Comparison of ENCODE assay signal across 9 cellular contexts in genomic region chr11:126357055-126357962, GRCh38. TPM values are rescaled to one million over a fixed set of nuclear protein-coding genes. Genes with fewer than 3 reads are reported as not detected.
A peak's percentile ranks its signal among the peaks of the same experiment; 100 is the strongest.
DNase-seq lines count a peak whose midpoint lies in the region; ATAC-seq and TF ChIP-seq lines count a peak whose summit lies in the region.
"Had no signal": no experiment of that assay in that cellular context is flagged by ENCODE, and none has a peak within 500 bp of the region (broad histone marks: within the 10 kb centered on the region; RNA-seq: fewer than 3 reads in every experiment).

No MANE protein-coding gene starts in this region.

- peak overlapping the region in 7 of 10 experiments; percentile 77 to 88 (median 83); a peak in 13 of 20 replicates for H3K4me3 ChIP-seq in BLaER1 treated with 17β-estradiol and CSF1 and Interleukin-3, amounts not matched to agents 10 nM and 100 nM
- H3K4me3 ChIP-seq in PC-3 (ENCODE audit: low read length) (peak overlapping the region; percentile 83), esophagus (ENCODE audit: low read depth in 1 of 2, low read length in 2 of 2) (no peak overlapping the region), ovary (peak overlapping the region; percentile 70)

- TF ChIP-seq EP300 in ovary (IDR thresholded peaks at IDR 0.05): no peak

- no peaks in the 10 kb centered on the region for H3K9me2 ChIP-seq in PC-3 (replicated peaks; ENCODE audit: low read length)

- WGBS in esophagus, 2 donors: 74 to 83% methylated on average over 17 of the region's 17 CpGs
- 7 to 14% (median 10%) methylated on average over 17 of the region's 17 CpGs for WGBS in ovary, 3 donors

- peak overlapping the region; percentile 75 to 97 (median 92); a peak in 18 of 22 replicates for H3K9ac ChIP-seq in BLaER1 treated with 17β-estradiol and CSF1 and Interleukin-3, amounts not matched to agents 10 nM and 100 nM
- H3K9ac ChIP-seq in PC-3 (ENCODE audit: low read length): peak overlapping the region; percentile 93

- TF ChIP-seq CTCF in PC-3 (conservative IDR thresholded peaks at IDR 0.05; ENCODE audit: low read depth, low read length) (no peak), ovary (IDR thresholded peaks at IDR 0.05) (no peak)

- H3K79me2 ChIP-seq in PC-3 (ENCODE audit: low read length): peaks cover 82% of the 10 kb centered on the region

- H3K4me1 ChIP-seq in BLaER1 treated with 17β-estradiol and CSF1 and Interleukin-3, amounts not matched to agents 10 nM and 100 nM: peaks cover 42 to 75% (median 58%) of the 10 kb centered on the region in 10 experiments
- peaks cover 62% of the 10 kb centered on the region for H3K4me1 ChIP-seq in PC-3 (ENCODE audit: insufficient read depth, low read length)
- H3K4me1 ChIP-seq in esophagus (ENCODE audit: control insufficient read depth in 2 of 2, insufficient read depth in 2 of 2, low read length in 1 of 2): peaks cover 10 to 11% of the 10 kb centered on the region in 2 donors
- H3K4me1 ChIP-seq in ovary (ENCODE audit: insufficient read depth): peaks cover 39% of the 10 kb centered on the region

- intact Hi-C loops in PC-3 (cut with micrococcal nuclease) (no loop called here), ovary (cut with DNase I) (loop anchor here (5.0 to 10.0 kb wide), 5 partner anchors 35 to 60 kb away; partner anchors contain the start of gene DCPS (in 1 of the 4))

- ATAC-seq in PC-3: no peak
- ATAC-seq in GM21367 (IDR thresholded peaks at IDR 0.05; ENCODE audit: unreplicated experiment): no peak
- no peak for ATAC-seq in HG03521 (IDR thresholded peaks at IDR 0.05; ENCODE audit: unreplicated experiment)

- peak overlapping the region in 9 of 11 experiments; percentile 77 to 95 (median 90); a peak in 11 of 22 replicates for H3K27ac ChIP-seq in BLaER1 treated with 17β-estradiol and CSF1 and Interleukin-3, amounts not matched to agents 10 nM and 100 nM
- H3K27ac ChIP-seq in PC-3 (ENCODE audit: low read length): peak overlapping the region; percentile 56; the same call in 1 of the 2 replicates
- H3K27ac ChIP-seq in esophagus (ENCODE audit: low read depth in 2 of 2, low read length in 1 of 2): peak overlapping the region; percentile 56 to 77
- H3K27ac ChIP-seq in ovary: peak overlapping the region; percentile 82 to 95

- H3K27me3 ChIP-seq in BLaER1 treated with 17β-estradiol and CSF1 and Interleukin-3, amounts not matched to agents 10 nM and 100 nM: no peaks in the 10 kb centered on the region
- H3K27me3 ChIP-seq in PC-3 (ENCODE audit: low read length) (no peaks in the 10 kb centered on the region), esophagus (ENCODE audit: control insufficient read depth in 1 of 2, insufficient read depth in 2 of 2, low read length in 2 of 2) (no peaks in the 10 kb centered on the region), ovary (no peaks in the 10 kb centered on the region)

- peaks cover 0 to 34% (median 9%) of the 10 kb centered on the region in 11 experiments; a peak in 10 of 22 replicates for H4K20me1 ChIP-seq in BLaER1 treated with 17β-estradiol and CSF1 and Interleukin-3, amounts not matched to agents 10 nM and 100 nM
- H4K20me1 ChIP-seq in PC-3 (ENCODE audit: low read length): 0 out of 2 replicates have a peak, but pooled peaks cover 3% of the 10 kb centered on the region

- peaks cover 0 to 2% (median 0%) of the 10 kb centered on the region in 11 experiments; a peak in 2 of 22 replicates for H3K36me3 ChIP-seq in BLaER1 treated with 17β-estradiol and CSF1 and Interleukin-3, amounts not matched to agents 10 nM and 100 nM
- H3K36me3 ChIP-seq in PC-3 (ENCODE audit: low read depth, low read length): peaks cover 5% of the 10 kb centered on the region; the same call in 1 of the 2 replicates
- no peaks in the 10 kb centered on the region for H3K36me3 ChIP-seq in esophagus (ENCODE audit: control insufficient read depth in 2 of 2, insufficient read depth in 2 of 2, low read length in 1 of 2)
- H3K36me3 ChIP-seq in ovary: no peaks in the 10 kb centered on the region

- H3K9me3 ChIP-seq in BLaER1 treated with 17β-estradiol and CSF1 and Interleukin-3, amounts not matched to agents 10 nM and 100 nM (replicated peaks in 1 of 11): no peaks in the 10 kb centered on the region
- H3K9me3 ChIP-seq in PC-3 (ENCODE audit: low read length): no peaks in the 10 kb centered on the region
- no peaks in the 10 kb centered on the region for H3K9me3 ChIP-seq in esophagus (ENCODE audit: control insufficient read depth in 2 of 2, insufficient read depth in 1 of 2, low read depth in 1 of 2, low read length in 1 of 2)
- no peaks in the 10 kb centered on the region for H3K9me3 ChIP-seq in ovary

- CTCF ChIA-PET in PC-3 (lab: Charles Lee): no interaction called here

- H3F3A ChIP-seq in PC-3 (ENCODE audit: low read length, unreplicated experiment): no peaks in the 10 kb centered on the region

- POLR2A ChIA-PET in PC-3 (lab: Charles Lee; ENCODE audit: unreplicated experiment): no interaction called here

- DNase-seq in PC-3 (no peak), ovary (peak in 4 of 5 donors; percentile 57 to 78 (median 64)), islet precursor cell (no peak), D341Med (ENCODE audit: low spot score) (no peak)
- DNase-seq: SHP77 had no signal

- H3K4me2 ChIP-seq in BLaER1 treated with 17β-estradiol and CSF1 and Interleukin-3, amounts not matched to agents 10 nM and 100 nM: peak overlapping the region; percentile 94 to 100 (median 97)
- H3K4me2 ChIP-seq in PC-3 (ENCODE audit: low read length): peak overlapping the region; percentile 94

- no peak overlapping the region for H2AFZ ChIP-seq in PC-3 (ENCODE audit: low read length)

- no peak for TF ChIP-seq POLR2A in ovary (IDR thresholded peaks at IDR 0.05)

- BruUV-seq in PC-3 (replicated peaks; lab: Mats Ljungman, UMichigan): no TSS peak

RNA-seq across cellular contexts. Expression of gene ST3GAL4, which starts 1.8 kb away (rescaled TPM):
- total RNA-seq in PC-3 (2014; rRNA removed) (126 and 148 TPM in 2 replicates), ovary (100 to 1,000 TPM in 4 of 7 donors, 10 to 100 TPM in 3; 75.8 to 300 (median 135) TPM)
- polyA plus RNA-seq in esophagus (100 to 1,000 TPM in 1 of 2 donors, 10 to 100 TPM in 1; 78.9 to 107 TPM), ovary (100 to 1,000 TPM; 117 to 120 TPM)

RNA-seq across cellular contexts. Expression of gene DCPS, which starts 53.4 kb away (rescaled TPM):
- 52.6 and 55.1 TPM in 2 replicates for total RNA-seq in PC-3 (2014; rRNA removed)
- 10 to 100 TPM; 15.9 to 18.9 TPM for polyA plus RNA-seq in esophagus
- total RNA-seq in ovary: 10 to 100 TPM in 6 of 7 donors, 1 to 10 TPM in 1; 6.6 to 17.2 (median 13.5) TPM
- polyA plus RNA-seq in ovary: 10 to 100 TPM; 12.4 to 17.2 TPM

Comparison
In these comparisons a context has a peak if more than half of its experiments do, and no peak if none do; other contexts are left out.
1. H3K4me3 ChIP-seq: peak in BLaER1 treated with 17β-estradiol and CSF1 and Interleukin-3, amounts not matched to agents 10 nM and 100 nM (7 of 10), PC-3 (single experiment) and ovary (single experiment); none in esophagus (0 of 2).
2. DNase-seq: peak in ovary (4 of 5); none in PC-3 (single experiment), islet precursor cell (single experiment) and D341Med (single experiment).
3. Peak in every context shown above with its lines, with median percentiles within 50 percentile points of each other: H3K27ac ChIP-seq.